21 cellular contexts compared by ENCODE assay signal in the genomic region with DNA sequence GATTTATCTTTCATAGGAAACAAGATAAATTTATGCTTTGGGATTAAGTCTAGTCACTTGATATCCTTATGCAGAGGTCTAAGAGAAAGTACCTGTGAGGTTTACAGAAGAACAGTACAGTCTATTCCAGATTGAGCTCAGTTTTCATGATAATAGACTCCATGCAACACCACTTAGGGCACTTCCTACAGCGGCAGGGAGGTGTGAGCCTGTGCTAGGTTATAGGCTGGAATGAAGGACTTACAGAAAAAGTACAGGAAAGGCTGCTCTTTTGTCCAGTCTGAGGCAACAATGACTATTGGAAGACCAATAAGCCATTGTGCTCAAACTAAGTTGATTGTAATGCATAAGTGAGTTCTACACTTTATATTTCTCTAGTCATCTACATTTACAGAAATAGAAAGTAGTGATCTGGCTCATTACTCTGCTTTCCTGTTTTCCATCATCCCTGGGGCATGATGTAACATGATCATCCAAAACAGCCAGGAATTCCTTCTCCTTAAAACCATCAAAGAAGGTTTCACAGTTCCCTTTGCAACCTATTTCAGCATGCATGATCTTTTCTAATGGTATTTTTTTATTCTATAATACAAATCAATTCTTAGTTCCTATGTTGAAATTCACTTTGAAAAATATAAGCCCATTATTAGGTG.
"Had no signal": no experiment of that assay in that cellular context is flagged by ENCODE, and none has a peak within 500 bp of the region (broad histone marks: within the 10 kb centered on the region; RNA-seq: fewer than 3 reads in every experiment).

No MANE protein-coding gene starts in this region.

- H3K27ac ChIP-seq: lower lobe of right lung, psoas muscle, right lobe of liver, SK-N-MC, stomach had no signal

- DNase-seq: activated CD4-positive, alpha-beta memory T cell treated with anti-CD3 and anti-CD28 coated beads, Interleukin-2, amount 10 ng/mL, durations not matched to agents 7 days and 5 days; activated CD4-positive, alpha-beta T cell treated with anti-CD3 and anti-CD28 coated beads for 48 hours; activated CD4-positive, CD25-positive, alpha-beta regulatory T cell; activated CD8-positive, alpha-beta memory T cell treated with anti-CD3 and anti-CD28 coated beads, Interleukin-2, amount 10 ng/mL, durations not matched to agents 7 days and 5 days; activated naive CD4-positive, alpha-beta T cell treated with anti-CD3 and anti-CD28 coated beads for 36 hours; activated T-cell treated with anti-CD3 and anti-CD28 coated beads, Interleukin-2, amount 50 U/mL, for 24 hours; cortex of kidney; effector CD4-positive, alpha-beta T cell; islet precursor cell; left colon; lower lobe of right lung; midbrain; nephron progenitor cell; psoas muscle; right lobe of liver; stimulated activated CD4-positive, alpha-beta T cell treated with anti-CD3 and anti-CD28 coated beads, Interleukin-4, amount 100 ng/mL, for 1 hour; stomach; T-cell had no signal

- H3K4me1 ChIP-seq: lower lobe of right lung, psoas muscle, right lobe of liver had no signal

- H3K36me3 ChIP-seq: right lobe of liver had no signal

- H3K27me3 ChIP-seq: right lobe of liver, stomach had no signal

- H3K4me3 ChIP-seq: lower lobe of right lung, psoas muscle, right lobe of liver, SK-N-MC, smooth muscle cell, stomach had no signal

- ATAC-seq: activated CD8-positive, alpha-beta memory T cell treated with anti-CD3 and anti-CD28 coated beads, Interleukin-2, amount 10 ng/mL, durations not matched to agents 7 days and 5 days; left colon; lower lobe of right lung; psoas muscle; right lobe of liver; stimulated activated effector memory CD8-positive, alpha-beta T cell treated with anti-CD3 and anti-CD28 coated beads, Interleukin-12 subunit alpha, Interleukin-12 subunit beta, amount 100 ng/mL, for 72 hours; T-cell had no signal

- H3K9me3 ChIP-seq: lower lobe of right lung, psoas muscle, right lobe of liver, stomach had no signal

- H3K4me2 ChIP-seq: smooth muscle cell had no signal
